In genomic region chr9:131954299-131954698, GRCh38 we compare ENCODE assay signal across 11 cellular contexts.
DNase-seq lines count a peak whose midpoint lies in the region; ATAC-seq, FAIRE-seq and TF ChIP-seq lines count a peak whose summit lies in the region.
"Had no signal": no experiment of that assay in that cellular context is flagged by ENCODE, and none has a peak within 500 bp of the region (broad histone marks: within the 10 kb centered on the region; RNA-seq: fewer than 3 reads in every experiment).

No MANE protein-coding gene starts in this region.

- TF ChIP-seq POLR2A in heart left ventricle (IDR thresholded peaks at IDR 0.05) (no peak), H1 (IDR thresholded peaks at IDR 0.05; ENCODE audit: control extremely low read depth in 1 of 2, low read depth in 2 of 2, low read length in 2 of 2) (no peak)

- DNase-seq in left ventricle myocardium inferior (no peak), heart left ventricle (no peak), NCI-H1105 treated with DMSO at 0.1 percent for 48 hours (lab: John Stamatoyannopoulos, UW) (peak; percentile 38), H1 (ENCODE audit: low read depth in 1 of 2, low spot score in 2 of 2) (no peak), hippocampal formation (lab: John Stamatoyannopoulos, UW) (no peak)
- no peak for DNase-seq in activated CD8-positive, alpha-beta memory T cell treated with anti-CD3 and anti-CD28 coated beads, Interleukin-2, amount 50 U/mL, for 4 hours
- DNase-seq: stimulated activated CD4-positive, alpha-beta T cell treated with anti-CD3 and anti-CD28 coated beads, Interleukin-4, amount 100 ng/mL, for 24 hours had no signal

- FAIRE-seq in H1 (lab: Jason Lieb, UNC) = peak; percentile 82

- no peak overlapping the region for H3K56ac ChIP-seq in H1 (replicated peaks; ENCODE audit: insufficient read length, low read depth, low read length)

- POLR2A ChIA-PET in H1 (lab: Charles Lee; ENCODE audit: partially characterized antibody) = no interaction called here

- H3K18ac ChIP-seq in H1 (ENCODE audit: extremely low read depth, low read length) = no peak overlapping the region; the same call in 1 of the 2 replicates

- H3K27ac ChIP-seq in left ventricle myocardium inferior (replicated peaks) (no peak overlapping the region), heart left ventricle (no peak overlapping the region), H1 (ENCODE audit: low read depth, low read length) (no peak overlapping the region)
- H3K27ac ChIP-seq: coronary artery had no signal

- no peak overlapping the region for H3K9ac ChIP-seq in H1 (replicated peaks in 1 of 4; ENCODE audit: extremely low read depth in 1 of 4, low read depth in 3 of 4, low read length in 3 of 4)

- H3K36me3 ChIP-seq in left ventricle myocardium inferior = no peaks in the 10 kb centered on the region
- no peaks in the 10 kb centered on the region for H3K36me3 ChIP-seq in heart left ventricle
- no peaks in the 10 kb centered on the region; a peak in 1 of 8 replicates for H3K36me3 ChIP-seq in H1 (ENCODE audit: control insufficient read depth in 2 of 4, insufficient read depth in 4 of 4, low read length in 3 of 4)

- no peak overlapping the region for H4K91ac ChIP-seq in H1 (replicated peaks; ENCODE audit: insufficient read length, low read length)

- no peaks in the 10 kb centered on the region for H3K23me2 ChIP-seq in H1 (ENCODE audit: low read depth, low read length)

- no peak for ATAC-seq in heart left ventricle
- ATAC-seq in HG02678 (IDR thresholded peaks at IDR 0.05; ENCODE audit: unreplicated experiment) = no peak
- no peak for ATAC-seq in HG03565 (IDR thresholded peaks at IDR 0.05; ENCODE audit: unreplicated experiment)

- intact Hi-C loops in left ventricle myocardium inferior (cut with micrococcal nuclease) = no loop called here
- intact Hi-C loops in heart left ventricle (cut with DNase I) = loop anchor here in 1 of 10 donors (10.0 kb wide), 1 partner anchor 189 kb away; no protein-coding TSS in a partner anchor

- H3K14ac ChIP-seq in H1 (ENCODE audit: insufficient read length) = no peak overlapping the region

- 91 to 100% (median 98%) methylated on average over 1 of the region's 1 CpG for WGBS in heart left ventricle, 4 donors
- WGBS in H1 (ENCODE audit: extremely low coverage in 1 of 2, insufficient coverage in 1 of 2, insufficient read length in 1 of 2, insufficient replicate concordance in 2 of 2, low coverage in 1 of 2, low lambda C conversion rate in 2 of 2, missing lambda C conversion rate in 1 of 2), 2 experiments = 73% methylated on average over 1 of the region's 1 CpG; no CpG with 5 or more reads in 1 of the 2 experiments

- H3K4me1 ChIP-seq in left ventricle myocardium inferior = peaks cover 24% of the 10 kb centered on the region
- H3K4me1 ChIP-seq in heart left ventricle = peaks cover 0 to 20% (median 13%) of the 10 kb centered on the region in 12 donors
- H3K4me1 ChIP-seq in H1 (replicated peaks in 1 of 4; ENCODE audit: control insufficient read depth in 3 of 4, insufficient read depth in 4 of 4, low read length in 3 of 4) = peaks cover 0 to 5% (median 1%) of the 10 kb centered on the region in 4 experiments; a peak in 2 of 7 replicates
- H3K4me1 ChIP-seq: Caco-2 had no signal

- H3K27me3 ChIP-seq in left ventricle myocardium inferior (ENCODE audit: low read depth) (no peaks in the 10 kb centered on the region), heart left ventricle (no peaks in the 10 kb centered on the region), H1 (replicated peaks in 1 of 4; ENCODE audit: control insufficient read depth in 3 of 4, extremely low read depth in 1 of 4, insufficient read depth in 3 of 4, low read length in 3 of 4) (no peaks in the 10 kb centered on the region)

- CTCF ChIA-PET in H1 (lab: Charles Lee; ENCODE audit: partially characterized antibody) = interaction anchor here (0.7 to 2.8 kb wide), 33 partner anchors 9 to 281 kb away, joined by 3 to 18 read pairs (median 5); no protein-coding TSS in a partner anchor

- H2BK20ac ChIP-seq in H1 (ENCODE audit: low read length) = no peak overlapping the region

- TF ChIP-seq EP300 in H1 (IDR thresholded peaks at IDR 0.05; ENCODE audit: borderline replicate concordance in 1 of 2, low read depth in 2 of 2, low read length in 2 of 2) = no peak

- H2AK5ac ChIP-seq in H1 (ENCODE audit: low read depth, low read length) = no peak overlapping the region

- H2BK5ac ChIP-seq in H1 (ENCODE audit: low read depth, low read length) = no peak overlapping the region

- H3K4ac ChIP-seq in H1 (replicated peaks; ENCODE audit: insufficient read length, low read depth, low read length) = no peak overlapping the region

- H4K5ac ChIP-seq in H1 (ENCODE audit: insufficient read length, low read depth, low read length) = no peak overlapping the region

- H3K79me2 ChIP-seq in H1 (ENCODE audit: control insufficient read depth in 1 of 2, insufficient read depth in 2 of 2, low read length in 2 of 2) = no peaks in the 10 kb centered on the region

- no peak overlapping the region for H3K4me3 ChIP-seq in left ventricle myocardium inferior
- H3K4me3 ChIP-seq in heart left ventricle = no peak overlapping the region
- no peak overlapping the region for H3K4me3 ChIP-seq in H1 (ENCODE audit: extremely low read depth in 1 of 4, insufficient read depth in 2 of 4, low read depth in 3 of 4, low read length in 4 of 4)
- H3K4me3 ChIP-seq: coronary artery had no signal

- H4K8ac ChIP-seq in H1 (ENCODE audit: extremely low read depth, insufficient read depth, low read length) = no peak overlapping the region

- no peak overlapping the region for H2AFZ ChIP-seq in H1 (ENCODE audit: low read length)

- no peak overlapping the region for H3K23ac ChIP-seq in H1 (ENCODE audit: insufficient read length)

- peaks cover 1 to 6% of the 10 kb centered on the region in 2 experiments for H4K20me1 ChIP-seq in H1 (replicated peaks in 1 of 2; ENCODE audit: control insufficient read depth in 1 of 2, insufficient read depth in 2 of 2, low read length in 2 of 2)

- H3K79me1 ChIP-seq in H1 (ENCODE audit: low read depth, low read length) = no peaks in the 10 kb centered on the region; the same call in 1 of the 2 replicates

- H3K4me2 ChIP-seq in H1 (ENCODE audit: insufficient read depth in 1 of 2, low read depth in 2 of 2, low read length in 2 of 2) = no peak overlapping the region

- peak; percentile 35 for TF ChIP-seq CTCF in left ventricle myocardium inferior (IDR thresholded peaks at IDR 0.05; ENCODE audit: borderline replicate concordance)
- peak in 3 of 12 donors; percentile 9 to 26 (median 12) for TF ChIP-seq CTCF in heart left ventricle (IDR thresholded peaks at IDR 0.05)
- TF ChIP-seq CTCF in H1 (IDR thresholded peaks at IDR 0.05; ENCODE audit: control extremely low read depth in 1 of 3, insufficient read depth in 1 of 3, low read depth in 1 of 3, low read length in 3 of 3) = peak in 2 of 3 experiments; percentile 72; a peak in 3 of 4 replicates

- peak; percentile 70 to 81 for TF ChIP-seq RAD21 in H1 (IDR thresholded peaks at IDR 0.05 in 1 of 2, conservative IDR thresholded peaks at IDR 0.05 in 1 of 2; ENCODE audit: low read depth in 2 of 2, low read length in 2 of 2)

- H2BK15ac ChIP-seq in H1 (ENCODE audit: low read length) = no peak overlapping the region

- H3K9me3 ChIP-seq in left ventricle myocardium inferior (replicated peaks) (no peaks in the 10 kb centered on the region), heart left ventricle (no peaks in the 10 kb centered on the region), H1 (ENCODE audit: insufficient read depth in 2 of 2, low read depth in 1 of 2, low read length in 1 of 2) (no peaks in the 10 kb centered on the region)
- H3K9me3 ChIP-seq: Caco-2 had no signal

- no peak overlapping the region for H2BK120ac ChIP-seq in H1 (replicated peaks; ENCODE audit: low read depth, low read length)

- no peak overlapping the region for H2BK12ac ChIP-seq in H1 (ENCODE audit: low read depth, low read length)

TF ChIP-seq in H1, 55 proteins besides CTCF, POLR2A, EP300 and RAD21:
- TF ChIP-seq RBBP5 (IDR thresholded peaks at IDR 0.05; ENCODE audit: borderline replicate concordance, low read depth, low read length) (no peak), GABPA (IDR thresholded peaks at IDR 0.05; ENCODE audit: borderline replicate concordance, insufficient read depth, low read length) (no peak), KDM5A (IDR thresholded peaks at IDR 0.05; ENCODE audit: low read length) (no peak), SP2 (IDR thresholded peaks at IDR 0.05; ENCODE audit: low read length) (no peak), SIN3A (conservative IDR thresholded peaks at IDR 0.05 in 1 of 2, IDR thresholded peaks at IDR 0.05 in 1 of 2; ENCODE audit: low read depth in 1 of 2, low read length in 2 of 2) (no peak), RFX5 (IDR thresholded peaks at IDR 0.05; ENCODE audit: borderline replicate concordance, low read depth, low read length) (no peak), CREB1 (IDR thresholded peaks at IDR 0.05) (no peak), RXRA (IDR thresholded peaks at IDR 0.05; ENCODE audit: insufficient read depth, low read depth, low read length) (no peak)
